Comparison of ENCODE assay signal across 17 cellular contexts in genomic region chr1:162087574-162087973, GRCh38. TPM values are rescaled to one million over a fixed set of nuclear protein-coding genes. Genes with fewer than 3 reads are reported as not detected.
DNase-seq lines count a peak whose midpoint lies in the region; ATAC-seq, FAIRE-seq and TF ChIP-seq lines count a peak whose summit lies in the region.
"Had no signal": no experiment of that assay in that cellular context is flagged by ENCODE, and none has a peak within 500 bp of the region (broad histone marks: within the 10 kb centered on the region; RNA-seq: fewer than 3 reads in every experiment).

No MANE protein-coding gene starts in this region.

- H3K14ac ChIP-seq in H1 (ENCODE audit: insufficient read length) = no peak overlapping the region

- no peak overlapping the region for H4K91ac ChIP-seq in H1 (replicated peaks; ENCODE audit: insufficient read length, low read length)

- ATAC-seq in GM19397 (IDR thresholded peaks at IDR 0.05; ENCODE audit: unreplicated experiment) (no peak), HG03432 (IDR thresholded peaks at IDR 0.05; ENCODE audit: unreplicated experiment) (no peak)
- ATAC-seq: GM12878, K562 had no signal

- peaks cover 0 to 60% of the 10 kb centered on the region in 2 experiments; a peak in 2 of 4 replicates for H3K79me2 ChIP-seq in H1 (ENCODE audit: control insufficient read depth in 1 of 2, insufficient read depth in 2 of 2, low read length in 2 of 2)

- TF ChIP-seq POLR2A in H1 (IDR thresholded peaks at IDR 0.05; ENCODE audit: control extremely low read depth in 1 of 2, low read depth in 2 of 2, low read length in 2 of 2) = no peak

- H3K4ac ChIP-seq in H1 (replicated peaks; ENCODE audit: insufficient read length, low read depth, low read length) = no peak overlapping the region

- H3K27me3 ChIP-seq in H1 (replicated peaks in 1 of 4; ENCODE audit: control insufficient read depth in 3 of 4, extremely low read depth in 1 of 4, insufficient read depth in 3 of 4, low read length in 3 of 4) = peaks cover 0 to 3% (median 0%) of the 10 kb centered on the region in 4 experiments; a peak in 3 of 7 replicates
- H3K27me3 ChIP-seq: BLaER1 had no signal

- H3K36me3 ChIP-seq in HEK293 (ENCODE audit: control insufficient read depth in 2 of 2, insufficient read depth in 1 of 2, low read length in 2 of 2) = no peaks in the 10 kb centered on the region
- H3K36me3 ChIP-seq in H1 (ENCODE audit: control insufficient read depth in 2 of 4, insufficient read depth in 4 of 4, low read length in 3 of 4) = no peaks in the 10 kb centered on the region
- H3K36me3 ChIP-seq: BLaER1 had no signal

- H2AFZ ChIP-seq in H1 (ENCODE audit: low read length) = no peak overlapping the region

- H3K23me2 ChIP-seq in H1 (ENCODE audit: low read depth, low read length) = no peaks in the 10 kb centered on the region; the same call in 1 of the 2 replicates

- TF ChIP-seq EP300 in H1 (IDR thresholded peaks at IDR 0.05; ENCODE audit: borderline replicate concordance in 1 of 2, low read depth in 2 of 2, low read length in 2 of 2) = no peak

- H3K56ac ChIP-seq in H1 (replicated peaks; ENCODE audit: insufficient read length, low read depth, low read length) = no peak overlapping the region

- H3K9me3 ChIP-seq in HEK293 (ENCODE audit: control insufficient read depth, insufficient read depth, low read depth, low read length) (no peaks in the 10 kb centered on the region), H1 (ENCODE audit: insufficient read depth in 2 of 2, low read depth in 1 of 2, low read length in 1 of 2) (no peaks in the 10 kb centered on the region)
- H3K9me3 ChIP-seq: Caco-2 had no signal

- WGBS in H1 (ENCODE audit: extremely low coverage in 1 of 2, insufficient coverage in 1 of 2, insufficient read length in 1 of 2, insufficient replicate concordance in 2 of 2, low coverage in 1 of 2, low lambda C conversion rate in 2 of 2, missing lambda C conversion rate in 1 of 2), 2 experiments = 74% methylated on average over 1 of the region's 1 CpG; no CpG with 5 or more reads in 1 of the 2 experiments

- FAIRE-seq in H1 (lab: Jason Lieb, UNC) = no peak
- FAIRE-seq: GM12878, GM18507, K562 had no signal

- no peak overlapping the region for H4K5ac ChIP-seq in H1 (ENCODE audit: insufficient read length, low read depth, low read length)

- CTCF ChIA-PET in HEK293 (lab: Yijun Ruan, JAX) (interaction anchor here (0.6 kb wide), 1 partner anchor 152 kb away, joined by 3 read pairs; no protein-coding TSS in a partner anchor), H1 (lab: Charles Lee; ENCODE audit: partially characterized antibody) (interaction anchor here (1.0 to 2.2 kb wide), 2 partner anchors 9 to 18 kb away, joined by 3 to 9 read pairs; partner anchors contain the start of gene NOS1AP)

- H2BK20ac ChIP-seq in H1 (ENCODE audit: low read length) = no peak overlapping the region

- no peak overlapping the region for H2BK120ac ChIP-seq in H1 (replicated peaks; ENCODE audit: low read depth, low read length)

- no peak for TF ChIP-seq RAD21 in H1 (IDR thresholded peaks at IDR 0.05 in 1 of 2, conservative IDR thresholded peaks at IDR 0.05 in 1 of 2; ENCODE audit: low read depth in 2 of 2, low read length in 2 of 2)

- no peak overlapping the region for H4K8ac ChIP-seq in H1 (ENCODE audit: extremely low read depth, insufficient read depth, low read length)

- H2BK5ac ChIP-seq in H1 (ENCODE audit: low read depth, low read length) = no peak overlapping the region

- H2BK15ac ChIP-seq in H1 (ENCODE audit: low read length) = no peak overlapping the region

- TF ChIP-seq CTCF in HEK293 (tag by site-specific recombination; IDR thresholded peaks at IDR 0.05) (no peak), H1 (IDR thresholded peaks at IDR 0.05; ENCODE audit: control extremely low read depth in 1 of 3, insufficient read depth in 1 of 3, low read depth in 1 of 3, low read length in 3 of 3) (no peak)

- H3K4me2 ChIP-seq in H1 (ENCODE audit: insufficient read depth in 1 of 2, low read depth in 2 of 2, low read length in 2 of 2) = no peak overlapping the region
- H3K4me2 ChIP-seq: BLaER1 had no signal

- H3K18ac ChIP-seq in H1 (ENCODE audit: extremely low read depth, low read length) = no peak overlapping the region

- POLR2A ChIA-PET in HEK293 (lab: Yijun Ruan, JAX) = no interaction called here
- POLR2A ChIA-PET in H1 (lab: Charles Lee; ENCODE audit: partially characterized antibody) = interaction anchor here (1.4 to 2.1 kb wide), 3 partner anchors 9 to 17 kb away, joined by 4 to 9 read pairs (median 6); partner anchors contain the start of gene NOS1AP

- peaks cover 3% of the 10 kb centered on the region for H3K79me1 ChIP-seq in H1 (ENCODE audit: low read depth, low read length)

- H3K4me3 ChIP-seq in HEK293 (ENCODE audit: low read depth, low read length) (no peak overlapping the region), H1 (ENCODE audit: extremely low read depth in 1 of 4, insufficient read depth in 2 of 4, low read depth in 3 of 4, low read length in 4 of 4) (no peak overlapping the region)
- H3K4me3 ChIP-seq: BLaER1, GM12878, K562 had no signal

- H2BK12ac ChIP-seq in H1 (ENCODE audit: low read depth, low read length) = peak overlapping the region; percentile 51; the same call in 1 of the 2 replicates

- H3K4me1 ChIP-seq in HEK293 (ENCODE audit: control insufficient read depth, insufficient read depth, low read length) (peaks cover 4% of the 10 kb centered on the region), H1 (replicated peaks in 1 of 4; ENCODE audit: control insufficient read depth in 3 of 4, insufficient read depth in 4 of 4, low read length in 3 of 4) (peaks cover 4 to 12% (median 7%) of the 10 kb centered on the region in 4 experiments; a peak in 5 of 7 replicates)
- H3K4me1 ChIP-seq: BLaER1 had no signal

- H3K27ac ChIP-seq in HEK293 (ENCODE audit: extremely low read depth, low read depth, low read length) (no peak overlapping the region), H1 (ENCODE audit: low read depth, low read length) (no peak overlapping the region)
- H3K27ac ChIP-seq: BLaER1, HL-60 had no signal

- H3K9ac ChIP-seq in H1 (replicated peaks in 1 of 4; ENCODE audit: extremely low read depth in 1 of 4, low read depth in 3 of 4, low read length in 3 of 4) = no peak overlapping the region
- H3K9ac ChIP-seq: BLaER1 had no signal

- no peak overlapping the region for H3K23ac ChIP-seq in H1 (ENCODE audit: insufficient read length)

- no peak overlapping the region for H2AK5ac ChIP-seq in H1 (ENCODE audit: low read depth, low read length)

- peaks cover 7 to 8% of the 10 kb centered on the region in 2 experiments for H4K20me1 ChIP-seq in H1 (replicated peaks in 1 of 2; ENCODE audit: control insufficient read depth in 1 of 2, insufficient read depth in 2 of 2, low read length in 2 of 2)
- H4K20me1 ChIP-seq: BLaER1 had no signal

- DNase-seq in H1 (ENCODE audit: low read depth in 1 of 2, low spot score in 2 of 2) (no peak), kidney tubule cell (ENCODE audit: low spot score) (peak; percentile 14), renal cortical epithelial cell (ENCODE audit: low read depth) (peak; percentile 45), hepatic stellate cell (ENCODE audit: low spot score) (no peak)
- DNase-seq: 8988T; AML-193; Caco-2; CD8-positive, alpha-beta memory T cell; DMS 273 treated with DMSO at 0.1 percent for 48 hours had no signal

TF ChIP-seq in HEK293, 187 proteins besides CTCF, POLR2A, EP300 and RAD21:
- TF ChIP-seq HOXD13 (CRISPR knock-in tag; IDR thresholded peaks at IDR 0.05; ENCODE audit: borderline replicate concordance) = no peak
- TF ChIP-seq ZNF600 (tag by site-specific recombination; IDR thresholded peaks at IDR 0.05) = peak; percentile 77

TF ChIP-seq in H1, 55 proteins besides CTCF, POLR2A, EP300 and RAD21 (continues in another document):
- no peak for TF ChIP-seq BRCA1 (IDR thresholded peaks at IDR 0.05; ENCODE audit: low read depth, low read length)
- TF ChIP-seq PHF8 (conservative IDR thresholded peaks at IDR 0.05; ENCODE audit: low read depth, low read length) = no peak
- no peak for TF ChIP-seq POLR2AphosphoS5 (IDR thresholded peaks at IDR 0.05; ENCODE audit: low read depth, low read length)
- TF ChIP-seq BACH1 (IDR thresholded peaks at IDR 0.05; ENCODE audit: low read length) = no peak
- TF ChIP-seq USF2 (IDR thresholded peaks at IDR 0.05; ENCODE audit: low read length) = no peak
- no peak for TF ChIP-seq RXRA (IDR thresholded peaks at IDR 0.05; ENCODE audit: insufficient read depth, low read depth, low read length)
- no peak for TF ChIP-seq EGR1 (IDR thresholded peaks at IDR 0.05; ENCODE audit: borderline replicate concordance, low read depth, low read length)
- TF ChIP-seq HDAC6 (IDR thresholded peaks at IDR 0.05; ENCODE audit: low read depth, low read length) = no peak
- TF ChIP-seq CHD1 (IDR thresholded peaks at IDR 0.05; ENCODE audit: low read depth, low read length) = no peak
- no peak for TF ChIP-seq ATF2 (IDR thresholded peaks at IDR 0.05; ENCODE audit: low read length)

RNA-seq across cellular contexts. Expression of gene NOS1AP, which starts 18.1 kb away (rescaled TPM):
- 11.4 and 12.1 TPM in 2 replicates for total RNA-seq in H1 (2021; fragmentation: NEBNext Ultra II Directional; extraction: Animal tissue kit (Norgen Biotek cat#: 25700))
- 2.4 and 4.9 TPM in 2 replicates for polyA plus RNA-seq in H1 (2011; rRNA removed)
- polyA plus RNA-seq in H1 (2011; cell fraction: cytosol; rRNA removed) = 2.4 TPM
- polyA plus RNA-seq in H1 (2011; cell fraction: nucleus; rRNA removed) = 9.6 TPM
- 5.1 to 7.5 TPM (median 5.5 TPM) in 4 replicates for polyA plus RNA-seq in H1 (2012, experiment 1 of 2)
- 3.4 TPM for polyA plus RNA-seq in H1 (2012, experiment 2 of 2)
- polyA plus RNA-seq in H1 (2013, experiment 1 of 2) = 4.1 TPM
- polyA plus RNA-seq in H1 (2013, experiment 2 of 2) = 4.1 TPM
- polyA minus RNA-seq in H1 (2011; rRNA and poly(A)+ RNA removed) = 5.8 and 8.0 TPM in 2 replicates
- 10.8 TPM for polyA minus RNA-seq in H1 (2011; cell fraction: cytosol; rRNA and poly(A)+ RNA removed)
- polyA minus RNA-seq in H1 (2011; cell fraction: nucleus; rRNA and poly(A)+ RNA removed) = 30.6 TPM
- 0.99 TPM in 1 of 2 replicates, not detected in the other for total RNA-seq in renal cortical epithelial cell
- polyA plus RNA-seq: CD8-positive, alpha-beta memory T cell had no signal

Comparison
In these comparisons a context has a peak if more than half of its experiments do, and no peak if none do; other contexts are left out.
1. DNase-seq: peak in kidney tubule cell (single experiment) and renal cortical epithelial cell (single experiment); none in H1 (0 of 2) and hepatic stellate cell (single experiment).